Comparison of ENCODE assay signal across 14 cellular contexts in the genomic region with DNA sequence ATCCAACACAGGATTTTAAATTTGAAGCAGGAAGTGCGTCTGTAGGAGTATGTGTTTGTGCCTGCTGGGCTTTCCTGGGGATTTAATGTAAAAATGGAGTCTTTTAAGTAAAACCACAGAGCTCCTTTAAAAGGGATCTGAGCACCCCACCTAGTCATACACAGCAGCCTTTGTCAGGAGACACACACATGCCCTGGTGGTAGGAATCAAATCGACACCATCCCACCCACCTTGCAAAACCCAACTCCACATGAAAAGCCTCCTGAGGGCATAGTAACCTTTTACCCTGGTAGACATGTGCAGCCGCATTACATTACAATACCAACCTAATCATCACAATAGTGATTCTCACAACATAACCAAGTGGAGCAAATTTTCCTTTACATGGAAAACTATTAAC. TPM values are rescaled to one million over a fixed set of nuclear protein-coding genes. Genes with fewer than 3 reads are reported as not detected.
DNase-seq lines count a peak whose midpoint lies in the region; ATAC-seq, FAIRE-seq and TF ChIP-seq lines count a peak whose summit lies in the region.
"Had no signal": no experiment of that assay in that cellular context is flagged by ENCODE, and none has a peak within 500 bp of the region (broad histone marks: within the 10 kb centered on the region; RNA-seq: fewer than 3 reads in every experiment).

No MANE protein-coding gene starts in this region.

- ATAC-seq in A549, result peak; percentile 51 to 68; a peak in 2 of 6 replicates
- ATAC-seq in CD8-positive, alpha-beta T cell, result no peak
- no peak for ATAC-seq in activated CD8-positive, alpha-beta T cell treated with anti-CD3 and anti-CD28 coated beads, Interleukin-2, amount 10 ng/mL, durations not matched to agents 7 days and 5 days

- H3K27me3 Mint-ChIP-seq in CD8-positive, alpha-beta T cell (ENCODE audit: low read depth), result no peaks in the 10 kb centered on the region
- H3K27me3 Mint-ChIP-seq in activated CD8-positive, alpha-beta T cell treated with anti-CD3 and anti-CD28 coated beads, Interleukin-2, amount 10 ng/mL, durations not matched to agents 7 days and 5 days (ENCODE audit: low read depth), result no peaks in the 10 kb centered on the region
- H3K27me3 Mint-ChIP-seq in mesothelial cell of epicardium (ENCODE audit: low read depth), result no peaks in the 10 kb centered on the region

- WGBS in A549 (ENCODE audit: missing lambda C conversion rate), result 80% methylated on average over 3 of the region's 3 CpGs
- WGBS in suprapubic skin, result 86% methylated on average over 3 of the region's 3 CpGs

- H3K9me3 ChIP-seq in A549, result no peaks in the 10 kb centered on the region
- no peaks in the 10 kb centered on the region for H3K9me3 ChIP-seq in CD8-positive, alpha-beta T cell (ENCODE audit: low read length)
- no peaks in the 10 kb centered on the region for H3K9me3 ChIP-seq in suprapubic skin
- H3K9me3 ChIP-seq: esophagus squamous epithelium had no signal

- H3K4me1 ChIP-seq in A549 (peaks cover 16% of the 10 kb centered on the region; the same call in 2 of the 3 replicates), suprapubic skin (no peaks in the 10 kb centered on the region)
- peaks cover 82% of the 10 kb centered on the region for H3K4me1 ChIP-seq in CD8-positive, alpha-beta T cell (ENCODE audit: insufficient read depth, low read length)

- no peak for FAIRE-seq in A549 (lab: Jason Lieb, UNC)
- FAIRE-seq: islet of Langerhans had no signal

- H3K27ac Mint-ChIP-seq in CD8-positive, alpha-beta T cell, result peak overlapping the region; percentile 86
- peak overlapping the region; percentile 76 for H3K27ac Mint-ChIP-seq in activated CD8-positive, alpha-beta T cell treated with anti-CD3 and anti-CD28 coated beads, Interleukin-2, amount 10 ng/mL, durations not matched to agents 7 days and 5 days
- peak overlapping the region; percentile 59 for H3K27ac Mint-ChIP-seq in mesothelial cell of epicardium

- no peak overlapping the region for H3K4me3 ChIP-seq in A549
- H3K4me3 ChIP-seq in CD8-positive, alpha-beta T cell (ENCODE audit: low read depth, low read length), result no peak overlapping the region
- H3K4me3 ChIP-seq in suprapubic skin, result no peak overlapping the region
- H3K4me3 ChIP-seq: esophagus squamous epithelium had no signal

- H3K27ac ChIP-seq in A549, result no peak overlapping the region
- no peak overlapping the region for H3K27ac ChIP-seq in CD8-positive, alpha-beta T cell (ENCODE audit: low read depth, low read length)
- no peak overlapping the region for H3K27ac ChIP-seq in suprapubic skin
- H3K27ac ChIP-seq: esophagus squamous epithelium had no signal

- no peak overlapping the region for H3K4me2 ChIP-seq in A549

- no peak for TF ChIP-seq EP300 in A549 (IDR thresholded peaks at IDR 0.05)
- TF ChIP-seq EP300 in suprapubic skin (IDR thresholded peaks at IDR 0.05), result no peak

- H3K27me3 ChIP-seq in CD8-positive, alpha-beta T cell (ENCODE audit: insufficient read depth, low read length), result no peaks in the 10 kb centered on the region
- no peaks in the 10 kb centered on the region for H3K27me3 ChIP-seq in suprapubic skin
- H3K27me3 ChIP-seq: esophagus squamous epithelium had no signal

- TF ChIP-seq CTCF in A549 (IDR thresholded peaks at IDR 0.05), result no peak
- TF ChIP-seq CTCF in CD8-positive, alpha-beta T cell (IDR thresholded peaks at IDR 0.05), result no peak
- no peak for TF ChIP-seq CTCF in mesothelial cell of epicardium (IDR thresholded peaks at IDR 0.05; ENCODE audit: unreplicated experiment)
- no peak for TF ChIP-seq CTCF in suprapubic skin (IDR thresholded peaks at IDR 0.05)

- peak overlapping the region; percentile 36 for H3K4me3 Mint-ChIP-seq in CD8-positive, alpha-beta T cell
- H3K4me3 Mint-ChIP-seq in activated CD8-positive, alpha-beta T cell treated with anti-CD3 and anti-CD28 coated beads, Interleukin-2, amount 10 ng/mL, durations not matched to agents 7 days and 5 days, result peak overlapping the region; percentile 2
- no peak overlapping the region for H3K4me3 Mint-ChIP-seq in mesothelial cell of epicardium

- intact Hi-C loops in CD8-positive, alpha-beta T cell (cut with DNase I, micrococcal nuclease), result loop anchor here (2.0 to 10.0 kb wide), 3 partner anchors 16 to 420 kb away; a partner anchor contains a TSS

- no peaks in the 10 kb centered on the region for H3K36me3 ChIP-seq in CD8-positive, alpha-beta T cell (ENCODE audit: insufficient read depth, low read length)
- peaks cover 14% of the 10 kb centered on the region for H3K36me3 ChIP-seq in suprapubic skin

- peaks cover 18% of the 10 kb centered on the region for H3K36me3 Mint-ChIP-seq in CD8-positive, alpha-beta T cell
- peaks cover 55% of the 10 kb centered on the region for H3K36me3 Mint-ChIP-seq in activated CD8-positive, alpha-beta T cell treated with anti-CD3 and anti-CD28 coated beads, Interleukin-2, amount 10 ng/mL, durations not matched to agents 7 days and 5 days (ENCODE audit: low read depth)
- H3K36me3 Mint-ChIP-seq in mesothelial cell of epicardium, result peaks cover 8% of the 10 kb centered on the region

- TF ChIP-seq POLR2A in A549 (IDR thresholded peaks at IDR 0.05; ENCODE audit: low read length) (no peak), suprapubic skin (IDR thresholded peaks at IDR 0.05) (no peak)

- TF ChIP-seq RAD21 in A549 (conservative IDR thresholded peaks at IDR 0.05 in 1 of 2, IDR thresholded peaks at IDR 0.05 in 1 of 2), result no peak

- H3K4me1 Mint-ChIP-seq in CD8-positive, alpha-beta T cell (ENCODE audit: low read depth), result peaks cover 91% of the 10 kb centered on the region
- H3K4me1 Mint-ChIP-seq in activated CD8-positive, alpha-beta T cell treated with anti-CD3 and anti-CD28 coated beads, Interleukin-2, amount 10 ng/mL, durations not matched to agents 7 days and 5 days (ENCODE audit: low read depth), result peaks cover 77% of the 10 kb centered on the region
- peaks cover 58% of the 10 kb centered on the region for H3K4me1 Mint-ChIP-seq in mesothelial cell of epicardium

- CTCF ChIA-PET in A549 (lab: Yijun Ruan, JAX), result no interaction called here
- CTCF ChIA-PET in CD8-positive, alpha-beta T cell (lab: Charles Lee), result interaction anchor here (0.8 to 1.4 kb wide), 3 partner anchors 9 to 17 kb away, joined by 3 read pairs; no protein-coding TSS in a partner anchor
- CTCF ChIA-PET in activated CD8-positive, alpha-beta T cell treated with anti-CD3 and anti-CD28 coated beads, Interleukin-2, amount 10 ng/mL, durations not matched to agents 7 days and 5 days (lab: Charles Lee), result interaction anchor here (0.6 to 2.0 kb wide), 5 partner anchors 10 to 24 kb away, joined by 3 to 6 read pairs (median 4); no protein-coding TSS in a partner anchor

- no peaks in the 10 kb centered on the region for H3K9me3 Mint-ChIP-seq in CD8-positive, alpha-beta T cell
- H3K9me3 Mint-ChIP-seq in activated CD8-positive, alpha-beta T cell treated with anti-CD3 and anti-CD28 coated beads, Interleukin-2, amount 10 ng/mL, durations not matched to agents 7 days and 5 days (ENCODE audit: insufficient read depth), result no peaks in the 10 kb centered on the region
- H3K9me3 Mint-ChIP-seq in mesothelial cell of epicardium, result no peaks in the 10 kb centered on the region

- DNase-seq in A549 (ENCODE audit: low read depth in 1 of 2, low spot score in 1 of 2), result no peak
- no peak for DNase-seq in CD8-positive, alpha-beta T cell
- DNase-seq in activated CD8-positive, alpha-beta T cell treated with anti-CD3 and anti-CD28 coated beads, Interleukin-2, amount 10 ng/mL, durations not matched to agents 7 days and 5 days, result no peak
- no peak for DNase-seq in mesothelial cell of epicardium (ENCODE audit: low spot score in 2 of 2, unreplicated experiment in 2 of 2)
- DNase-seq in GOT3 (lab: John Stamatoyannopoulos, UW), result no peak
- DNase-seq in DMS153 treated with DMSO at 0.1 percent for 48 hours (lab: John Stamatoyannopoulos, UW; ENCODE audit: unreplicated experiment), result no peak
- DNase-seq in medulla oblongata (ENCODE audit: extremely low spot score), result no peak
- DNase-seq in suprapubic skin (ENCODE audit: low spot score in 2 of 2), result no peak
- DNase-seq: caudate nucleus, esophagus squamous epithelium, HCEC 1CT, KG1, NCI-H2081 had no signal

- POLR2A ChIA-PET in A549 (lab: Yijun Ruan, JAX), result no interaction called here
- POLR2A ChIA-PET in CD8-positive, alpha-beta T cell (lab: Charles Lee), result interaction anchor here (1.0 kb wide), 3 partner anchors 10 to 29 kb away, joined by 3 read pairs; a partner anchor contains a TSS
- POLR2A ChIA-PET in activated CD8-positive, alpha-beta T cell treated with anti-CD3 and anti-CD28 coated beads, Interleukin-2, amount 10 ng/mL, durations not matched to agents 7 days and 5 days (lab: Charles Lee), result interaction anchor here (0.7 to 1.4 kb wide), 2 partner anchors 8 to 68 kb away, joined by 3 to 4 read pairs; no protein-coding TSS in a partner anchor

TF ChIP-seq in A549, 52 proteins besides CTCF, POLR2A, EP300 and RAD21 (continues in another document):
- TF ChIP-seq TFCP2L1 (CRISPR knock-in tag; IDR thresholded peaks at IDR 0.05) (no peak), TP53 (CRISPR knock-in tag; IDR thresholded peaks at IDR 0.05) (no peak), SMC3 (IDR thresholded peaks at IDR 0.05) (no peak), ZFP36 (IDR thresholded peaks at IDR 0.05; ENCODE audit: borderline replicate concordance, partially characterized antibody) (no peak)
- TF ChIP-seq, protein P1, sequence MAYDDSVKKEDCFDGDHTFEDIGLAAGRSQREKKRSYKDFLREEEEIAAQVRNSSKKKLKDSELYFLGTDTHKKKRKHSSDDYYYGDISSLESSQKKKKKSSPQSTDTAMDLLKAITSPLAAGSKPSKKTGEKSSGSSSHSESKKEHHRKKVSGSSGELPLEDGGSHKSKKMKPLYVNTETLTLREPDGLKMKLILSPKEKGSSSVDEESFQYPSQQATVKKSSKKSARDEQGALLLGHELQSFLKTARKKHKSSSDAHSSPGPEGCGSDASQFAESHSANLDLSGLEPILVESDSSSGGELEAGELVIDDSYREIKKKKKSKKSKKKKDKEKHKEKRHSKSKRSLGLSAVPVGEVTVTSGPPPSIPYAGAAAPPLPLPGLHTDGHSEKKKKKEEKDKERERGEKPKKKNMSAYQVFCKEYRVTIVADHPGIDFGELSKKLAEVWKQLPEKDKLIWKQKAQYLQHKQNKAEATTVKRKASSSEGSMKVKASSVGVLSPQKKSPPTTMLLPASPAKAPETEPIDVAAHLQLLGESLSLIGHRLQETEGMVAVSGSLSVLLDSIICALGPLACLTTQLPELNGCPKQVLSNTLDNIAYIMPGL (CRISPR knock-in tag; IDR thresholded peaks at IDR 0.05; ENCODE audit: borderline replicate concordance), result no peak

RNA-seq across cellular contexts. Expression of a gene that starts 29.0 kb away (rescaled TPM):
- polyA plus RNA-seq in A549 (2011; rRNA removed) (53.2 and 54.0 TPM in 2 replicates), A549 (2017; fragmentation: RNase III; extraction: RNeasy Plus Mini Kit Qiagen cat#74134 plus additional on column Dnase treatment) (48.5 to 53.6 TPM (median 50.5 TPM) in 3 replicates)
- 56.3 and 60.1 TPM in 2 replicates for polyA plus RNA-seq in A549 (2012; cell fraction: cytosol; rRNA removed)
- polyA plus RNA-seq in A549 (2012; cell fraction: nucleus; rRNA removed), result 48.4 and 64.3 TPM in 2 replicates
- polyA minus RNA-seq in A549 (2011; rRNA and poly(A)+ RNA removed), result 79.5 and 83.6 TPM in 2 replicates
- total RNA-seq in CD8-positive, alpha-beta T cell, result 10 to 100 TPM; 62.1 to 70.8 TPM
- total RNA-seq in activated CD8-positive, alpha-beta T cell treated with anti-CD3 and anti-CD28 coated beads, Interleukin-2, amount 10 ng/mL, durations not matched to agents 7 days and 5 days, result 100 to 1,000 TPM in 1 of 2 experiments, 10 to 100 TPM in 1; 95.3 to 100 TPM
- total RNA-seq in mesothelial cell of epicardium (46.9 to 52.8 TPM (median 51.7 TPM) in 3 replicates), suprapubic skin (10 to 100 TPM; 24.6 to 73.3 (median 58.7) TPM)

Comparison
In these comparisons a context has a peak if more than half of its experiments do, and no peak if none do; other contexts are left out.
1. ATAC-seq: peak in A549 (2 of 2); none in CD8-positive, alpha-beta T cell (single experiment) and activated CD8-positive, alpha-beta T cell treated with anti-CD3 and anti-CD28 coated beads, Interleukin-2, amount 10 ng/mL, durations not matched to agents 7 days and 5 days (single experiment).
2. Peak in every context shown above with its lines, with median percentiles within 50 percentile points of each other: H3K27ac Mint-ChIP-seq.